ENCODE assay signal across 8 cellular contexts in the genomic region with DNA sequence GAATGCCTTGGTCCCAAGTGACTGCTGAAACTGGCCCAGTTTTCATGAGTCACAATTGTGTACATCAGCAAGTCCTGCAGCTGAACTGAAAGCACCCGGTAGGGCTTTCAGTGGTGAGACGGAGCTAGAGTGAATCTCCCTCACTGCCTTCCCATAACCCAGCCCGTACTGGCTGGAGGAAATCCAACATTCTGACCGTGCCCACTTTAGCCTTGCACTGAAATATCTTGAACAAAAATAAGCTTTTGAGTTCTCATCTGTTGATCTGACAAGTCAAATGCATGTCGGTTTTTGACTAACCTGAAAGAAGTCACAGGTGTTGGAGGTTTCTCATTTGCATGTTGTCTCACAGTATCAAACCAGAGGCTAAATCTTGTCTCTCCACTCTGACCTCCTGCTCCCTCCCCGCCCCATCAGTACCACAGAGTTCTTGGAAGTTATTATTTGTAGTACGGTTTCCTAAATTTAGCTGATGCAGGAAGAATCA. TPM values are rescaled to one million over a fixed set of nuclear protein-coding genes. Genes with fewer than 3 reads are reported as not detected.
DNase-seq lines count a peak whose midpoint lies in the region; ATAC-seq, FAIRE-seq and TF ChIP-seq lines count a peak whose summit lies in the region.

No MANE protein-coding gene starts in this region.

- no peaks in the 10 kb centered on the region for H3K27me3 ChIP-seq in CD4-positive, CD25-positive, alpha-beta regulatory T cell (ENCODE audit: control insufficient read depth, insufficient read depth, low read length)
- H3K27me3 ChIP-seq in pancreas (no peaks in the 10 kb centered on the region), Caco-2 (replicated peaks; ENCODE audit: control insufficient read depth, insufficient read depth, low read length) (no peaks in the 10 kb centered on the region), suprapubic skin (no peaks in the 10 kb centered on the region)

- no TSS peak for BruUV-seq in MCF 10A (replicated peaks; lab: Mats Ljungman, UMichigan)
- BruUV-seq in Caco-2 (replicated peaks; lab: Mats Ljungman, UMichigan): no TSS peak

- peak in 1 of 3 donors; percentile 57 for DNase-seq in CD4-positive, CD25-positive, alpha-beta regulatory T cell
- DNase-seq in MCF 10A (ENCODE audit: unreplicated experiment): peak; percentile 93
- no peak for DNase-seq in pancreas
- no peak for DNase-seq in Caco-2
- DNase-seq in KG1 (lab: John Stamatoyannopoulos, UW): no peak
- no peak for DNase-seq in suprapubic skin (ENCODE audit: low spot score in 2 of 2)

- no peak for FAIRE-seq in pancreas (lab: Jason Lieb, UNC)

- WGBS in pancreas, 2 donors: 52 to 60% methylated on average over 7 of the region's 7 CpGs
- 41% methylated on average over 7 of the region's 7 CpGs for WGBS in suprapubic skin

- peak; percentile 49 to 66 for ATAC-seq in CD4-positive, CD25-positive, alpha-beta regulatory T cell (ENCODE audit: low read depth in 2 of 2)
- ATAC-seq in GM19395 (IDR thresholded peaks at IDR 0.05; ENCODE audit: unreplicated experiment) (peak; percentile 79), HG03342 (IDR thresholded peaks at IDR 0.05; ENCODE audit: unreplicated experiment) (peak; percentile 79), pancreas (peak in 3 of 4 donors; percentile 47 to 77 (median 66))

- TF ChIP-seq CTCF in MCF 10A (IDR thresholded peaks at IDR 0.05; ENCODE audit: unreplicated experiment) (no peak), pancreas (IDR thresholded peaks at IDR 0.05) (no peak), Caco-2 (IDR thresholded peaks at IDR 0.05; ENCODE audit: insufficient read depth in 1 of 2, low read depth in 1 of 2, low read length in 1 of 2, severe bottlenecking in 1 of 2, unreplicated experiment in 1 of 2) (no peak), suprapubic skin (IDR thresholded peaks at IDR 0.05) (no peak)

- no peaks in the 10 kb centered on the region for H3K27me3 Mint-ChIP-seq in CD4-positive, CD25-positive, alpha-beta regulatory T cell
- H3K27me3 Mint-ChIP-seq in MCF 10A (ENCODE audit: insufficient read depth, unreplicated experiment) (no peaks in the 10 kb centered on the region), Caco-2 (ENCODE audit: insufficient read depth, unreplicated experiment) (peaks cover 3% of the 10 kb centered on the region)

- no peak overlapping the region for H3K4me3 Mint-ChIP-seq in CD4-positive, CD25-positive, alpha-beta regulatory T cell
- no peak overlapping the region for H3K4me3 Mint-ChIP-seq in MCF 10A (ENCODE audit: unreplicated experiment)
- H3K4me3 Mint-ChIP-seq in Caco-2 (ENCODE audit: unreplicated experiment): no peak overlapping the region

- H3K27ac Mint-ChIP-seq in CD4-positive, CD25-positive, alpha-beta regulatory T cell: no peak overlapping the region
- no peak overlapping the region for H3K27ac Mint-ChIP-seq in MCF 10A (ENCODE audit: low read depth, unreplicated experiment)
- H3K27ac Mint-ChIP-seq in Caco-2 (ENCODE audit: unreplicated experiment): no peak overlapping the region

- H3K4me1 Mint-ChIP-seq in CD4-positive, CD25-positive, alpha-beta regulatory T cell: peaks cover 0 to 8% (median 1%) of the 10 kb centered on the region in 4 donors
- H3K4me1 Mint-ChIP-seq in MCF 10A (ENCODE audit: insufficient read depth, unreplicated experiment) (no peaks in the 10 kb centered on the region), Caco-2 (ENCODE audit: low read depth, unreplicated experiment) (no peaks in the 10 kb centered on the region)

- no peak overlapping the region for H3K27ac ChIP-seq in CD4-positive, CD25-positive, alpha-beta regulatory T cell (ENCODE audit: insufficient read depth, low read length, poor library complexity, severe bottlenecking)
- H3K27ac ChIP-seq in pancreas: no peak overlapping the region
- H3K27ac ChIP-seq in suprapubic skin: no peak overlapping the region

- no peaks in the 10 kb centered on the region for H3K9me3 ChIP-seq in CD4-positive, CD25-positive, alpha-beta regulatory T cell (ENCODE audit: control insufficient read depth in 2 of 2, low read length in 2 of 2)
- no peaks in the 10 kb centered on the region for H3K9me3 ChIP-seq in pancreas
- no peaks in the 10 kb centered on the region for H3K9me3 ChIP-seq in Caco-2
- no peaks in the 10 kb centered on the region for H3K9me3 ChIP-seq in suprapubic skin

- peaks cover 14% of the 10 kb centered on the region for H3K4me1 ChIP-seq in CD4-positive, CD25-positive, alpha-beta regulatory T cell (ENCODE audit: control insufficient read depth, insufficient read depth, low read length, poor library complexity, severe bottlenecking)
- peaks cover 0 to 7% (median 4%) of the 10 kb centered on the region in 3 donors for H3K4me1 ChIP-seq in pancreas
- no peaks in the 10 kb centered on the region for H3K4me1 ChIP-seq in Caco-2
- H3K4me1 ChIP-seq in suprapubic skin: peaks cover 31% of the 10 kb centered on the region

- H3K4me3 ChIP-seq in CD4-positive, CD25-positive, alpha-beta regulatory T cell (ENCODE audit: low read depth, low read length): peak overlapping the region; percentile 46
- no peak overlapping the region for H3K4me3 ChIP-seq in pancreas
- H3K4me3 ChIP-seq in Caco-2 (ENCODE audit: low read depth, low read length): no peak overlapping the region
- H3K4me3 ChIP-seq in suprapubic skin: no peak overlapping the region

- no peak for TF ChIP-seq POLR2A in suprapubic skin (IDR thresholded peaks at IDR 0.05)

- TF ChIP-seq EP300 in suprapubic skin (IDR thresholded peaks at IDR 0.05): no peak

- intact Hi-C loops in MCF 10A (cut with micrococcal nuclease): no loop called here
- intact Hi-C loops in pancreas (cut with DNase I): no loop called here
- intact Hi-C loops in Caco-2 (cut with micrococcal nuclease; ENCODE audit: unreplicated experiment): no loop called here

- H3K36me3 ChIP-seq in CD4-positive, CD25-positive, alpha-beta regulatory T cell (ENCODE audit: control insufficient read depth, insufficient read depth, low read length): peaks cover 4% of the 10 kb centered on the region
- H3K36me3 ChIP-seq in pancreas (no peaks in the 10 kb centered on the region), Caco-2 (ENCODE audit: control insufficient read depth, insufficient read depth, low read length) (no peaks in the 10 kb centered on the region), suprapubic skin (no peaks in the 10 kb centered on the region)

- peaks cover 6% of the 10 kb centered on the region for H3K36me3 Mint-ChIP-seq in CD4-positive, CD25-positive, alpha-beta regulatory T cell
- H3K36me3 Mint-ChIP-seq in MCF 10A (ENCODE audit: insufficient read depth, unreplicated experiment) (no peaks in the 10 kb centered on the region), Caco-2 (ENCODE audit: insufficient read depth, unreplicated experiment) (no peaks in the 10 kb centered on the region)

- H3K9me3 Mint-ChIP-seq in CD4-positive, CD25-positive, alpha-beta regulatory T cell: peaks cover 0 to 3% (median 0%) of the 10 kb centered on the region in 7 donors
- H3K9me3 Mint-ChIP-seq in MCF 10A (ENCODE audit: unreplicated experiment) (no peaks in the 10 kb centered on the region), Caco-2 (ENCODE audit: unreplicated experiment) (no peaks in the 10 kb centered on the region)

- POLR2A ChIA-PET in MCF 10A (lab: Yijun Ruan, JAX) (interaction anchor here (0.6 to 2.6 kb wide), 9 partner anchors 9 to 190 kb away, joined by 3 to 11 read pairs (median 4); partner anchors contain the start of gene DUSP22), Caco-2 (lab: Charles Lee) (no interaction called here)

- CTCF ChIA-PET in MCF 10A (lab: Yijun Ruan, JAX) (interaction anchor here (0.8 to 1.8 kb wide), 6 partner anchors 10 to 148 kb away, joined by 3 to 7 read pairs (median 4); no protein-coding TSS in a partner anchor), Caco-2 (lab: Charles Lee) (no interaction called here)

RNA-seq across cellular contexts. Expression of gene DUSP22, which starts 35.9 kb away (rescaled TPM):
- total RNA-seq in CD4-positive, CD25-positive, alpha-beta regulatory T cell: 46.6 TPM
- 10 to 100 TPM; 45.5 to 48.5 (median 47.5) TPM for polyA plus RNA-seq in CD4-positive, CD25-positive, alpha-beta regulatory T cell
- total RNA-seq in MCF 10A (2022) (29.4 and 40.7 TPM in 2 replicates), pancreas (10 to 100 TPM; 21.1 to 32.9 (median 27.4) TPM), Caco-2 (2022) (17.5 and 18.6 TPM in 2 replicates), suprapubic skin (10 to 100 TPM; 53.3 to 95.2 (median 71.3) TPM)
- 10 to 100 TPM; 16.4 to 20.6 TPM for polyA plus RNA-seq in pancreas
